Comparison of ENCODE assay signal across 14 cellular contexts in the genomic region with DNA sequence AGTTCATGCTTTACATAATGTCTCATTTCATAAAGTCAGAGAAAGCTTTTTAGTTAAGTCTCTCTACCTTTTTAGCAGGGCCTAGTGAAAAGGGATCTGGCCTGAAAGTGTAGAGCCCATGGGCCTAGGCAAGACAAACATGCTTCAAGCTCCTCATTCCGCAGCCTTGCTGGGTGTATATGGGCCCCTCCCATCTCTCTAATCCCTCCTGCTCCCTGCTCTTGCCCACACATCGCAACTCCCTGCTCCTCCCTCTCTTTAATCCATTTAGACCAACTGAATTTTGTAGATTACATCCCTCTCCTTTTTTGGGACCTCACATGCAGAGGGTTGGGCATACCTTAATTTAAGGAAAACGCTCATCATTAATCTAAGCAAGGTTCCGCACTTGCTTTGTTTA. TPM values are rescaled to one million over a fixed set of nuclear protein-coding genes. Genes with fewer than 3 reads are reported as not detected.
A peak's percentile ranks its signal among the peaks of the same experiment; 100 is the strongest.
DNase-seq lines count a peak whose midpoint lies in the region; ATAC-seq and TF ChIP-seq lines count a peak whose summit lies in the region.
"Had no signal": no experiment of that assay in that cellular context is flagged by ENCODE, and none has a peak within 500 bp of the region (broad histone marks: within the 10 kb centered on the region; RNA-seq: fewer than 3 reads in every experiment).

No MANE protein-coding gene starts in this region.

- no peak overlapping the region for H3K4me3 Mint-ChIP-seq in WTC11
- no peak overlapping the region for H3K4me3 Mint-ChIP-seq in progenitor cell of endocrine pancreas (ENCODE audit: low read depth)
- peak overlapping the region in 1 of 2 donors; percentile 11 for H3K4me3 Mint-ChIP-seq in CD14-positive monocyte

- H3K9me3 Mint-ChIP-seq in WTC11, result no peaks in the 10 kb centered on the region
- H3K9me3 Mint-ChIP-seq in progenitor cell of endocrine pancreas (ENCODE audit: low read depth), result no peaks in the 10 kb centered on the region
- peaks cover 0 to 3% (median 0%) of the 10 kb centered on the region in 7 donors for H3K9me3 Mint-ChIP-seq in CD14-positive monocyte

- no peak for TF ChIP-seq CTCF in WTC11 (IDR thresholded peaks at IDR 0.05)
- TF ChIP-seq CTCF in progenitor cell of endocrine pancreas (IDR thresholded peaks at IDR 0.05; ENCODE audit: unreplicated experiment), result no peak
- TF ChIP-seq CTCF in CD14-positive monocyte (IDR thresholded peaks at IDR 0.05), result no peak

- H3K27me3 Mint-ChIP-seq in WTC11 (ENCODE audit: low read depth) (no peaks in the 10 kb centered on the region), progenitor cell of endocrine pancreas (no peaks in the 10 kb centered on the region), CD14-positive monocyte (ENCODE audit: low read depth in 3 of 3) (peaks cover 0 to 7% (median 6%) of the 10 kb centered on the region in 3 donors)

- DNase-seq in DMS 273 (lab: John Stamatoyannopoulos, UW; ENCODE audit: unreplicated experiment), result peak; percentile 53
- DNase-seq in NCI-H446 (lab: John Stamatoyannopoulos, UW), result peak; percentile 33 to 45
- DNase-seq in WTC11 (ENCODE audit: low spot score), result no peak
- DNase-seq in progenitor cell of endocrine pancreas (ENCODE audit: low spot score, unreplicated experiment), result no peak
- DNase-seq in D341Med (ENCODE audit: low spot score), result no peak
- no peak for DNase-seq in CD14-positive monocyte (ENCODE audit: low spot score)
- no peak for DNase-seq in kidney glomerular epithelial cell (lab: John Stamatoyannopoulos, UW)
- DNase-seq: NCI-H1105 treated with DMSO at 0.1 percent for 48 hours, NCI-H187, NCI-H226, NCI-H748 treated with DMSO at 0.1 percent for 48 hours had no signal

- H3K36me3 Mint-ChIP-seq in WTC11 (no peaks in the 10 kb centered on the region), progenitor cell of endocrine pancreas (ENCODE audit: insufficient read depth) (no peaks in the 10 kb centered on the region), CD14-positive monocyte (no peaks in the 10 kb centered on the region)

- ATAC-seq in WTC11 (peak; percentile 78), HG02885 (IDR thresholded peaks at IDR 0.05; ENCODE audit: poor library complexity, unreplicated experiment) (no peak)
- ATAC-seq: A549, Right ventricle myocardium inferior had no signal

- H3K4me1 Mint-ChIP-seq in WTC11 (peaks cover 8% of the 10 kb centered on the region; the same call in 1 of the 2 replicates), progenitor cell of endocrine pancreas (ENCODE audit: low read depth) (peaks cover 23% of the 10 kb centered on the region), CD14-positive monocyte (peaks cover 3% of the 10 kb centered on the region)

- H3K27ac Mint-ChIP-seq in WTC11 (no peak overlapping the region), progenitor cell of endocrine pancreas (peak overlapping the region; percentile 10), CD14-positive monocyte (no peak overlapping the region)

- CTCF ChIA-PET in WTC11 (lab: Charles Lee), result no interaction called here

- POLR2A ChIA-PET in WTC11 (lab: Charles Lee), result no interaction called here

- intact Hi-C loops in CD14-positive monocyte (cut with micrococcal nuclease), result no loop called here

TF ChIP-seq in WTC11, 78 proteins besides CTCF, POLR2A, EP300 and RAD21:
- TF ChIP-seq JAZF1 (CRISPR knock-in tag; IDR thresholded peaks at IDR 0.05), result no peak
- TF ChIP-seq, protein P1, sequence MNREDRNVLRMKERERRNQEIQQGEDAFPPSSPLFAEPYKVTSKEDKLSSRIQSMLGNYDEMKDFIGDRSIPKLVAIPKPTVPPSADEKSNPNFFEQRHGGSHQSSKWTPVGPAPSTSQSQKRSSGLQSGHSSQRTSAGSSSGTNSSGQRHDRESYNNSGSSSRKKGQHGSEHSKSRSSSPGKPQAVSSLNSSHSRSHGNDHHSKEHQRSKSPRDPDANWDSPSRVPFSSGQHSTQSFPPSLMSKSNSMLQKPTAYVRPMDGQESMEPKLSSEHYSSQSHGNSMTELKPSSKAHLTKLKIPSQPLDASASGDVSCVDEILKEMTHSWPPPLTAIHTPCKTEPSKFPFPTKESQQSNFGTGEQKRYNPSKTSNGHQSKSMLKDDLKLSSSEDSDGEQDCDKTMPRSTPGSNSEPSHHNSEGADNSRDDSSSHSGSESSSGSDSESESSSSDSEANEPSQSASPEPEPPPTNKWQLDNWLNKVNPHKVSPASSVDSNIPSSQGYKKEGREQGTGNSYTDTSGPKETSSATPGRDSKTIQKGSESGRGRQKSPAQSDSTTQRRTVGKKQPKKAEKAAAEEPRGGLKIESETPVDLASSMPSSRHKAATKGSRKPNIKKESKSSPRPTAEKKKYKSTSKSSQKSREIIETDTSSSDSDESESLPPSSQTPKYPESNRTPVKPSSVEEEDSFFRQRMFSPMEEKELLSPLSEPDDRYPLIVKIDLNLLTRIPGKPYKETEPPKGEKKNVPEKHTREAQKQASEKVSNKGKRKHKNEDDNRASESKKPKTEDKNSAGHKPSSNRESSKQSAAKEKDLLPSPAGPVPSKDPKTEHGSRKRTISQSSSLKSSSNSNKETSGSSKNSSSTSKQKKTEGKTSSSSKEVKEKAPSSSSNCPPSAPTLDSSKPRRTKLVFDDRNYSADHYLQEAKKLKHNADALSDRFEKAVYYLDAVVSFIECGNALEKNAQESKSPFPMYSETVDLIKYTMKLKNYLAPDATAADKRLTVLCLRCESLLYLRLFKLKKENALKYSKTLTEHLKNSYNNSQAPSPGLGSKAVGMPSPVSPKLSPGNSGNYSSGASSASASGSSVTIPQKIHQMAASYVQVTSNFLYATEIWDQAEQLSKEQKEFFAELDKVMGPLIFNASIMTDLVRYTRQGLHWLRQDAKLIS (CRISPR knock-in tag; IDR thresholded peaks at IDR 0.05; ENCODE audit: borderline replicate concordance), result no peak
- TF ChIP-seq ZNF232 (CRISPR knock-in tag; IDR thresholded peaks at IDR 0.05), result no peak

RNA-seq across cellular contexts. Expression of gene CCDC190, which starts 42.3 kb away (rescaled TPM):
- total RNA-seq in WTC11 (2021) (not detected in 3 replicates), progenitor cell of endocrine pancreas (0.19 and 0.75 TPM in 2 replicates)
- not detected for polyA plus RNA-seq in CD14-positive monocyte
- polyA plus RNA-seq: A549 had no signal

Comparison
In these comparisons a context has a peak if more than half of its experiments do, and no peak if none do; other contexts are left out.
1. DNase-seq: peak in DMS 273 (single experiment) and NCI-H446 (2 of 2); none in WTC11 (single experiment), progenitor cell of endocrine pancreas (single experiment), D341Med (single experiment), CD14-positive monocyte (single experiment) and kidney glomerular epithelial cell (single experiment).